ENCODE assay signal across 10 cellular contexts in the genomic region with DNA sequence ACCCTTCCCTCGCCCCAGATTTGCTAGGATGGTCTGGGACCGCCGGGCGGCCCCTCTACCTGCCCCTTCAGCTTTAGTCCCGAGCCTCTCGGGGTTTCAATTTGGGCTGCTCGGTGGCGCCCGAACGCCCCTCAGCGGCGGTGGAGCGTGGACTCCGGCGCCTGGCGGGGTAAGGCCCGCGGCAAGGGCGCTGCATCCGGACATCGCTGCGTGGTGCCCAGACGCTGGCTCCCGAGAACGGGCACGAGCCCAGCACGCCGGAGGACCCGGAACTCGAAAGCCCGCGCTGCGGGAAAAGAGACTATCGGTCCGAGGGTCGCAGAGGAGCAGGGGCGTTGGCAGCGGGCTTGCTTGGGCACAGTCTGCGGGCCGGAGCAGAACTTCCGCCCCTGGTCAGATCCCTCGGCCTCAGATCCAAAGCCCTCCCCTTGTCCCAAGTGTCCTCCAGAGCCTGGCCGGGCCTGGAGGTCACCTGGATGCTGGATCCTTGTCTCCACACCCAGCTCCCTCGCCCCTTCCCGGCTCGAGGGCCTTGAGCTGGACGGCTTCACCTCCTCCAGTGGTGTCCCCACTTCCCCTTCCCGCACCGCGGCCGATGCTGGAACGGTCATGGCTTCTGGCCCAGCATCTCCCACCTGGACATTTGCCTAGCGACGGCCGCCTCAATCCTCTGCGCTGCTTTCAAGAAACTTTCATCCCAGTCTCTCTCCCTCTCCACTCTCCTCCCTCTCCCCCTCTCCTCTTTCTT. TPM values are rescaled to one million over a fixed set of nuclear protein-coding genes. Genes with fewer than 3 reads are reported as not detected.
A peak's percentile ranks its signal among the peaks of the same experiment; 100 is the strongest.
DNase-seq lines count a peak whose midpoint lies in the region; ATAC-seq and TF ChIP-seq lines count a peak whose summit lies in the region.
"Had no signal": no experiment of that assay in that cellular context is flagged by ENCODE, and none has a peak within 500 bp of the region (broad histone marks: within the 10 kb centered on the region; RNA-seq: fewer than 3 reads in every experiment).

No MANE protein-coding gene starts in this region.

- peaks cover 25% of the 10 kb centered on the region for H3K36me3 Mint-ChIP-seq in stimulated activated memory B cell treated with anti-CD40 and anti-IgM and Interleukin-4, amounts not matched to agents 10 μg/mL and 1 μg/mL and 100 μg/mL, for 72 hours

- peak overlapping the region; percentile 74 for H3K4me3 ChIP-seq in iPS-18c (ENCODE audit: insufficient read depth, low read depth, low read length)
- H3K4me3 ChIP-seq: SK-N-MC had no signal

- ATAC-seq in activated CD4-positive, CD25-positive, alpha-beta regulatory T cell treated with anti-CD3 and anti-CD28 coated beads, Interleukin-2, amount 50 U/mL, for 24 hours: no peak
- no peak for ATAC-seq in stimulated activated memory B cell treated with anti-CD40 and anti-IgM and Interleukin-4, amounts not matched to agents 10 μg/mL and 1 μg/mL and 100 μg/mL, for 72 hours
- no peak for ATAC-seq in omental fat pad (ENCODE audit: low FRiP score)

- DNase-seq in activated CD4-positive, CD25-positive, alpha-beta regulatory T cell treated with anti-CD3 and anti-CD28 coated beads, Interleukin-2, amount 50 U/mL, for 72 hours: peak; percentile 33
- DNase-seq in activated CD8-positive, alpha-beta memory T cell treated with anti-CD3 and anti-CD28 coated beads, Interleukin-2, amount 50 U/mL, for 48 hours: peak; percentile 62
- no peak for DNase-seq in omental fat pad (ENCODE audit: low spot score)
- no peak for DNase-seq in KBM-7
- no peak for DNase-seq in SW480 (ENCODE audit: low spot score)
- DNase-seq: Caco-2 had no signal

- TF ChIP-seq CTCF in omental fat pad (IDR thresholded peaks at IDR 0.05): no peak

- H3K4me1 Mint-ChIP-seq in stimulated activated memory B cell treated with anti-CD40 and anti-IgM and Interleukin-4, amounts not matched to agents 10 μg/mL and 1 μg/mL and 100 μg/mL, for 72 hours: peaks cover 54% of the 10 kb centered on the region

- peaks cover 3% of the 10 kb centered on the region for H3K9me3 ChIP-seq in iPS-18c (ENCODE audit: control insufficient read depth, insufficient read depth, low read length)
- H3K9me3 ChIP-seq: Caco-2 had no signal

- H3K27ac Mint-ChIP-seq in stimulated activated memory B cell treated with anti-CD40 and anti-IgM and Interleukin-4, amounts not matched to agents 10 μg/mL and 1 μg/mL and 100 μg/mL, for 72 hours: no peak overlapping the region

- in situ Hi-C loops in KBM-7 (cut with MboI; ENCODE audit: low pct_unique_long_range_greater_than_20kb, low sequenced_read_pairs): no loop called here

- H3K4me3 Mint-ChIP-seq in stimulated activated memory B cell treated with anti-CD40 and anti-IgM and Interleukin-4, amounts not matched to agents 10 μg/mL and 1 μg/mL and 100 μg/mL, for 72 hours: peak overlapping the region; percentile 65

- H3K9me3 Mint-ChIP-seq in stimulated activated memory B cell treated with anti-CD40 and anti-IgM and Interleukin-4, amounts not matched to agents 10 μg/mL and 1 μg/mL and 100 μg/mL, for 72 hours: peaks cover 3% of the 10 kb centered on the region

- peaks cover 84% of the 10 kb centered on the region for H3K27me3 Mint-ChIP-seq in stimulated activated memory B cell treated with anti-CD40 and anti-IgM and Interleukin-4, amounts not matched to agents 10 μg/mL and 1 μg/mL and 100 μg/mL, for 72 hours

RNA-seq across cellular contexts. Expression of gene OTX1, which starts 2.9 kb away (rescaled TPM):
- total RNA-seq in omental fat pad: under 1 TPM in 1 of 4 donors, not detected in 3; 0.37 TPM

Comparison
In these comparisons a context has a peak if more than half of its experiments do, and no peak if none do; other contexts are left out.
1. DNase-seq: peak in activated CD4-positive, CD25-positive, alpha-beta regulatory T cell treated with anti-CD3 and anti-CD28 coated beads, Interleukin-2, amount 50 U/mL, for 72 hours (single experiment) and activated CD8-positive, alpha-beta memory T cell treated with anti-CD3 and anti-CD28 coated beads, Interleukin-2, amount 50 U/mL, for 48 hours (single experiment); none in omental fat pad (single experiment), KBM-7 (single experiment) and SW480 (single experiment).